Comparison of ENCODE assay signal across 8 cellular contexts in genomic region chr3:195897081-195897852, GRCh38. TPM values are rescaled to one million over a fixed set of nuclear protein-coding genes. Genes with fewer than 3 reads are reported as not detected.
DNase-seq lines count a peak whose midpoint lies in the region; ATAC-seq, FAIRE-seq and TF ChIP-seq lines count a peak whose summit lies in the region.

No MANE protein-coding gene starts in this region.

- H3K4me1 Mint-ChIP-seq in endothelial cell (ENCODE audit: unreplicated experiment) = peaks cover 73% of the 10 kb centered on the region

- peak overlapping the region; percentile 89 for H3K4me3 Mint-ChIP-seq in endothelial cell (ENCODE audit: unreplicated experiment)

- peaks cover 19% of the 10 kb centered on the region for H3K27me3 Mint-ChIP-seq in endothelial cell (ENCODE audit: unreplicated experiment)

- DNase-seq in EH (ENCODE audit: low read depth) = peak; percentile 80
- DNase-seq in RCC 7860 (ENCODE audit: low spot score) = peak; percentile 77
- no peak for DNase-seq in endothelial cell (ENCODE audit: low spot score)
- DNase-seq in omental fat pad (ENCODE audit: low spot score) = no peak
- DNase-seq in epidermal melanocyte (ENCODE audit: insufficient read length, low spot score) = no peak
- DNase-seq in NOMO-1 treated with DMSO at 0.1 percent for 48 hours (lab: John Stamatoyannopoulos, UW; ENCODE audit: unreplicated experiment) = no peak
- no peak for DNase-seq in activated CD4-positive, alpha-beta T cell treated with anti-CD3 and anti-CD28 coated beads, Interleukin-2, amount 50 U/mL, for 48 hours

- H3K36me3 Mint-ChIP-seq in endothelial cell (ENCODE audit: low read depth, unreplicated experiment) = peaks cover 7% of the 10 kb centered on the region

- no peaks in the 10 kb centered on the region for H3K9me3 Mint-ChIP-seq in endothelial cell (ENCODE audit: unreplicated experiment)

- FAIRE-seq in RCC 7860 (lab: Jason Lieb, UNC) = no peak

- no peak for TF ChIP-seq CTCF in endothelial cell (IDR thresholded peaks at IDR 0.05; ENCODE audit: unreplicated experiment)
- TF ChIP-seq CTCF in omental fat pad (IDR thresholded peaks at IDR 0.05) = no peak

- peak; percentile 50 for ATAC-seq in omental fat pad (ENCODE audit: low FRiP score)
- no peak for ATAC-seq in GM19324 (IDR thresholded peaks at IDR 0.05; ENCODE audit: low FRiP score, unreplicated experiment)

- peak overlapping the region; percentile 94 for H3K27ac Mint-ChIP-seq in endothelial cell (ENCODE audit: unreplicated experiment)

RNA-seq across cellular contexts. Expression of gene TNK2, which starts 11.1 kb away (rescaled TPM):
- total RNA-seq in endothelial cell (ENCODE audit: unreplicated experiment) (135 TPM), omental fat pad (10 to 100 TPM; 12.6 to 26.6 (median 15.6) TPM)

Comparison
In these comparisons a context has a peak if more than half of its experiments do, and no peak if none do; other contexts are left out.
1. DNase-seq: peak in EH (single experiment) and RCC 7860 (single experiment); none in endothelial cell (single experiment), omental fat pad (single experiment), epidermal melanocyte (single experiment), NOMO-1 treated with DMSO at 0.1 percent for 48 hours (single experiment) and activated CD4-positive, alpha-beta T cell treated with anti-CD3 and anti-CD28 coated beads, Interleukin-2, amount 50 U/mL, for 48 hours (0 of 2).